Comparison of ENCODE assay signal across 8 cellular contexts in the genomic region with DNA sequence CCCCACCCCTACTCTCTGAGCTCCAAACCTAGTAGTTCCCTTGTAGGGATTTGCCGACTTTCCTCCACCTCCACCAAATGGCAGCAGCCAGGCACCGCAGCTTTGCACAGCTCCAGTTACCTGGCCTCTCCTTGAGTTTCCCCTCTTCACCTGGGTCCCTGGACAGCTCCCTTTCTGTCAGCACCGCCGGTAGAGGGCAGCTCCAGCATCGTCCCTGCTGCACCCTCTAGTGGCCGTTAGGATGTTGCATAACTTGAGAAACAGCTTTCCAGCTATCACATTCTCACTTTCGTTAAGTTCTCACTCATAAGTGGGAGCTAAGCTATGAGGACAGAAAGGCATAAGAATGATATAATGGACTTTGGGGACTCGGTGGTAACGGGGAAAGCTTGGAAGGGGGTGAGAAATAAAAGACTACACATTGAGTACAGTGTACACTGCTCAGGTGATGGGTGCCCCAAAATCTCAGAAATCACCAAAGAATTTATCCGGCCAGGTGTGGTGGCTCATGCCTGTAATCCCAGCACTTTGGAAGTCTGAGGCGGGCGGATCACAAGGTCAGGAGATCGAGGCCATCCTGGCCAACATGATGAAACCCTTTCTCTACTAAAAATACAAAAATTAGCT.
DNase-seq lines count a peak whose midpoint lies in the region; FAIRE-seq lines count a peak whose summit lies in the region.

No MANE protein-coding gene starts in this region.

- H3K79me2 ChIP-seq in trophoblast cell (ENCODE audit: control insufficient read depth, insufficient read depth, low read length, poor library complexity), result no peaks in the 10 kb centered on the region

- H3K14ac ChIP-seq in trophoblast cell (ENCODE audit: low read length), result no peak overlapping the region

- DNase-seq in GM04504 (ENCODE audit: low read depth) (peak; percentile 34), HCEC 1CT (peak; percentile 27), M059J (ENCODE audit: low read depth) (peak; percentile 49), RPMI7951 (ENCODE audit: low read depth) (peak; percentile 49), globus pallidus (ENCODE audit: low spot score) (peak; percentile 61), trophoblast cell (peak; percentile 65 to 91), urothelium cell line (ENCODE audit: low spot score) (peak; percentile 68)
- DNase-seq in activated T-helper 9 cell treated with anti-CD3 and anti-CD28 coated beads, Interleukin-2, amount 50 U/mL, for 16 hours (ENCODE audit: low read depth), result peak; percentile 20

- H3K79me1 ChIP-seq in trophoblast cell (ENCODE audit: low read length), result no peaks in the 10 kb centered on the region

- no peak overlapping the region for H3K27ac ChIP-seq in trophoblast cell (ENCODE audit: low read depth, low read length)

- H4K8ac ChIP-seq in trophoblast cell (ENCODE audit: low read depth, low read length), result no peak overlapping the region

- no peak for FAIRE-seq in urothelium cell line (lab: Jason Lieb, UNC)

- no peak overlapping the region for H2AFZ ChIP-seq in trophoblast cell (ENCODE audit: insufficient read depth, low read length, poor library complexity)

- WGBS in trophoblast cell (ENCODE audit: extremely low coverage, insufficient coverage, insufficient read length), result no CpG with 5 or more reads among the region's 13 CpGs

- no peak overlapping the region for H4K91ac ChIP-seq in trophoblast cell (ENCODE audit: low read depth, low read length)

- peaks cover 2% of the 10 kb centered on the region for H3K9me3 ChIP-seq in trophoblast cell (ENCODE audit: insufficient read depth, low read depth, low read length)

- H4K12ac ChIP-seq in trophoblast cell (ENCODE audit: low read depth, low read length), result no peak overlapping the region

- no peaks in the 10 kb centered on the region for H3K4me1 ChIP-seq in trophoblast cell (ENCODE audit: control insufficient read depth in 1 of 2, insufficient read depth in 2 of 2, low read length in 2 of 2)

- no peak overlapping the region for H2BK5ac ChIP-seq in trophoblast cell (ENCODE audit: low read depth, low read length, poor library complexity)

- H3K36me3 ChIP-seq in trophoblast cell (ENCODE audit: control insufficient read depth in 1 of 2, insufficient read depth in 2 of 2, low read length in 2 of 2), result no peaks in the 10 kb centered on the region

- no peaks in the 10 kb centered on the region for H3K27me3 ChIP-seq in trophoblast cell (ENCODE audit: insufficient read depth, low read length)

- no peak overlapping the region for H2BK120ac ChIP-seq in trophoblast cell (ENCODE audit: insufficient read depth, low read length, poor library complexity)

- no peak overlapping the region for H3K4ac ChIP-seq in trophoblast cell (ENCODE audit: low read depth, low read length)

- H3K9ac ChIP-seq in trophoblast cell (ENCODE audit: low read length), result no peak overlapping the region

- no peak overlapping the region for H2BK12ac ChIP-seq in trophoblast cell (ENCODE audit: low read length)

- H3K23ac ChIP-seq in trophoblast cell (ENCODE audit: low read length), result no peak overlapping the region

- H3K4me2 ChIP-seq in trophoblast cell (ENCODE audit: low read length), result no peak overlapping the region

- H2AK5ac ChIP-seq in trophoblast cell (ENCODE audit: low read length), result no peak overlapping the region

- H3K18ac ChIP-seq in trophoblast cell (ENCODE audit: low read length), result no peak overlapping the region

- no peak overlapping the region for H3K4me3 ChIP-seq in trophoblast cell (ENCODE audit: low read depth, low read length)

Comparison
In these comparisons a context has a peak if more than half of its experiments do, and no peak if none do; other contexts are left out.
1. DNase-seq: peak in every context shown above with its lines; median percentile 78 in trophoblast cell; 68 in urothelium cell line; 61 in globus pallidus; 49 in M059J; 49 in RPMI7951; 34 in GM04504; 27 in HCEC 1CT; 20 in activated T-helper 9 cell treated with anti-CD3 and anti-CD28 coated beads, Interleukin-2, amount 50 U/mL, for 16 hours.